In the genomic region with DNA sequence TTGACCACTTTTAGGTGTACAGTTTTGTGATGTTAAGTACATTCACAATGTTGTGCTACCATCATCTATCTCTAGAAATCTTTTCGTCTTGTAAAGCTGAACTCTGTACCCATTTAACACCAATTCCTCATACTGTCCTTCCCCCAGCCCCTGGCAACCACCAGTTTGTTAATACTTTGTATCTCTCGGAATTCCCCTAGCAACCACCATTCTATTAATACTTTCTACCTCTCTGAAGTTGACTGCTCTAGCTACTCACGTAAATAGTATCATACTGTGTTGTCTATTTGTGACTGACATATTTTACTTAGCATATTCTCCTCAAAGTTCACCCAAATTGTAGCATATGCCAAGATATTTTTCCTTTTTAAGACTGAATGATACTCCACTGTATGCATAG, we compare ENCODE assay signal across 12 cellular contexts.
A peak's percentile ranks its signal among the peaks of the same experiment; 100 is the strongest.
DNase-seq lines count a peak whose midpoint lies in the region; ATAC-seq lines count a peak whose summit lies in the region.
"Had no signal": no experiment of that assay in that cellular context is flagged by ENCODE, and none has a peak within 500 bp of the region (broad histone marks: within the 10 kb centered on the region; RNA-seq: fewer than 3 reads in every experiment).

No MANE protein-coding gene starts in this region.

- H3K27me3 ChIP-seq in effector memory CD4-positive, alpha-beta T cell (replicated peaks; ENCODE audit: control insufficient read depth, insufficient read depth, low read length, poor library complexity, severe bottlenecking), result no peaks in the 10 kb centered on the region

- H3K4me1 Mint-ChIP-seq in activated naive CD8-positive, alpha-beta T cell (ENCODE audit: low read depth), result peaks cover 11% of the 10 kb centered on the region
- H3K4me1 Mint-ChIP-seq in activated naive CD8-positive, alpha-beta T cell treated with anti-CD3 and anti-CD28 coated beads for 36 hours, result peaks cover 9% of the 10 kb centered on the region
- H3K4me1 Mint-ChIP-seq in stimulated activated naive B cell treated with anti-CD40 and anti-IgM and Interleukin-4, amounts not matched to agents 10 μg/mL and 1 μg/mL and 100 μg/mL, for 72 hours, result peaks cover 25 to 34% of the 10 kb centered on the region in 2 donors

- peaks cover 4% of the 10 kb centered on the region for H3K4me1 ChIP-seq in effector memory CD4-positive, alpha-beta T cell (ENCODE audit: control insufficient read depth, insufficient read depth, low read length, poor library complexity, severe bottlenecking)

- no peaks in the 10 kb centered on the region for H3K36me3 Mint-ChIP-seq in activated naive CD8-positive, alpha-beta T cell
- H3K36me3 Mint-ChIP-seq in activated naive CD8-positive, alpha-beta T cell treated with anti-CD3 and anti-CD28 coated beads for 36 hours, result no peaks in the 10 kb centered on the region
- H3K36me3 Mint-ChIP-seq in stimulated activated naive B cell treated with anti-CD40 and anti-IgM and Interleukin-4, amounts not matched to agents 10 μg/mL and 1 μg/mL and 100 μg/mL, for 72 hours, result no peaks in the 10 kb centered on the region
- H3K36me3 Mint-ChIP-seq: activated CD4-positive, alpha-beta memory T cell treated with anti-CD3 and anti-CD28 coated beads for 36 hours had no signal

- ATAC-seq in HG02610 (IDR thresholded peaks at IDR 0.05; ENCODE audit: unreplicated experiment) (peak; percentile 88), HG03460 (IDR thresholded peaks at IDR 0.05; ENCODE audit: unreplicated experiment) (peak; percentile 58)
- ATAC-seq in stimulated activated naive B cell treated with anti-CD40 and anti-IgM and Interleukin-4, amounts not matched to agents 10 μg/mL and 1 μg/mL and 100 μg/mL, for 72 hours (replicated peaks), result peak; percentile 73 to 81

- DNase-seq in activated naive CD8-positive, alpha-beta T cell treated with anti-CD3 and anti-CD28 coated beads for 36 hours, result no peak
- DNase-seq in stimulated activated naive B cell treated with anti-CD40 and anti-IgM and Interleukin-4, amounts not matched to agents 10 μg/mL and 1 μg/mL and 100 μg/mL, for 72 hours, result peak; percentile 20
- DNase-seq in activated naive CD4-positive, alpha-beta T cell treated with Interleukin-2 at 50 U/mL for 16 hours, result no peak
- no peak for DNase-seq in NCI-H446 (lab: John Stamatoyannopoulos, UW)
- no peak for DNase-seq in effector memory CD4-positive, alpha-beta T cell
- DNase-seq: activated CD4-positive, alpha-beta memory T cell treated with anti-CD3 and anti-CD28 coated beads for 36 hours; EL; NCI-H2029; SHP77 had no signal

- H3K27ac Mint-ChIP-seq in activated naive CD8-positive, alpha-beta T cell, result peak overlapping the region; percentile 1
- H3K27ac Mint-ChIP-seq in activated naive CD8-positive, alpha-beta T cell treated with anti-CD3 and anti-CD28 coated beads for 36 hours, result no peak overlapping the region
- H3K27ac Mint-ChIP-seq in stimulated activated naive B cell treated with anti-CD40 and anti-IgM and Interleukin-4, amounts not matched to agents 10 μg/mL and 1 μg/mL and 100 μg/mL, for 72 hours, result peak overlapping the region; percentile 47
- H3K27ac Mint-ChIP-seq: activated CD4-positive, alpha-beta memory T cell treated with anti-CD3 and anti-CD28 coated beads for 36 hours had no signal

- no peaks in the 10 kb centered on the region for H3K27me3 Mint-ChIP-seq in activated naive CD8-positive, alpha-beta T cell
- H3K27me3 Mint-ChIP-seq in activated naive CD8-positive, alpha-beta T cell treated with anti-CD3 and anti-CD28 coated beads for 36 hours, result no peaks in the 10 kb centered on the region
- H3K27me3 Mint-ChIP-seq in stimulated activated naive B cell treated with anti-CD40 and anti-IgM and Interleukin-4, amounts not matched to agents 10 μg/mL and 1 μg/mL and 100 μg/mL, for 72 hours, result no peaks in the 10 kb centered on the region
- H3K27me3 Mint-ChIP-seq: activated CD4-positive, alpha-beta memory T cell treated with anti-CD3 and anti-CD28 coated beads for 36 hours had no signal

- H3K9me3 ChIP-seq in effector memory CD4-positive, alpha-beta T cell (ENCODE audit: control insufficient read depth, low read length), result no peaks in the 10 kb centered on the region

- no peak overlapping the region for H3K4me3 Mint-ChIP-seq in activated naive CD8-positive, alpha-beta T cell
- no peak overlapping the region for H3K4me3 Mint-ChIP-seq in activated naive CD8-positive, alpha-beta T cell treated with anti-CD3 and anti-CD28 coated beads for 36 hours
- no peak overlapping the region for H3K4me3 Mint-ChIP-seq in stimulated activated naive B cell treated with anti-CD40 and anti-IgM and Interleukin-4, amounts not matched to agents 10 μg/mL and 1 μg/mL and 100 μg/mL, for 72 hours
- H3K4me3 Mint-ChIP-seq: activated CD4-positive, alpha-beta memory T cell treated with anti-CD3 and anti-CD28 coated beads for 36 hours had no signal

- no peaks in the 10 kb centered on the region for H3K36me3 ChIP-seq in effector memory CD4-positive, alpha-beta T cell (ENCODE audit: control insufficient read depth, insufficient read depth, low read length)

- H3K4me3 ChIP-seq in effector memory CD4-positive, alpha-beta T cell (ENCODE audit: insufficient read depth, low read depth, low read length, poor library complexity, severe bottlenecking), result no peak overlapping the region

- no peak overlapping the region for H3K27ac ChIP-seq in effector memory CD4-positive, alpha-beta T cell (ENCODE audit: insufficient read depth, low read length, poor library complexity, severe bottlenecking)

- no peaks in the 10 kb centered on the region for H3K9me3 Mint-ChIP-seq in activated naive CD8-positive, alpha-beta T cell (ENCODE audit: low read depth)
- no peaks in the 10 kb centered on the region for H3K9me3 Mint-ChIP-seq in activated naive CD8-positive, alpha-beta T cell treated with anti-CD3 and anti-CD28 coated beads for 36 hours
- H3K9me3 Mint-ChIP-seq in stimulated activated naive B cell treated with anti-CD40 and anti-IgM and Interleukin-4, amounts not matched to agents 10 μg/mL and 1 μg/mL and 100 μg/mL, for 72 hours, result no peaks in the 10 kb centered on the region
- H3K9me3 Mint-ChIP-seq: activated CD4-positive, alpha-beta memory T cell treated with anti-CD3 and anti-CD28 coated beads for 36 hours had no signal
